8 cellular contexts compared by ENCODE assay signal in genomic region chr4:781493-782216, GRCh38.
DNase-seq lines count a peak whose midpoint lies in the region; ATAC-seq, FAIRE-seq and TF ChIP-seq lines count a peak whose summit lies in the region.

No MANE protein-coding gene starts in this region.

- peak; percentile 93 for FAIRE-seq in islet of Langerhans (lab: Jason Lieb, UNC)

- ATAC-seq in HG03378 (IDR thresholded peaks at IDR 0.05; ENCODE audit: unreplicated experiment): peak; percentile 95

- DNase-seq in AML-193 (lab: John Stamatoyannopoulos, UW) (peak; percentile 89 to 91), NCI-H446 treated with DMSO at 0.1 percent for 48 hours (lab: John Stamatoyannopoulos, UW) (peak; percentile 91), cerebellar nuclear complex (lab: John Stamatoyannopoulos, UW) (peak; percentile 97 to 99)
- peak; percentile 98 for DNase-seq in activated CD4-positive, CD25-positive, alpha-beta regulatory T cell treated with anti-CD3 and anti-CD28 coated beads, Interleukin-2, amount 50 U/mL, for 72 hours
- peak; percentile 98 for DNase-seq in stimulated activated CD4-positive, alpha-beta T cell treated with anti-CD3 and anti-CD28 coated beads, Interleukin-12 subunit alpha, Interleukin-12 subunit beta, amount 100 ng/mL, for 24 hours (ENCODE audit: low read depth in 2 of 2)

- peak; percentile 95 for TF ChIP-seq POLR2A in GM19099 (IDR thresholded peaks at IDR 0.05; ENCODE audit: extremely low read depth, insufficient read length, low read depth)

Comparison
In these comparisons a context has a peak if more than half of its experiments do, and no peak if none do; other contexts are left out.
1. Peak in every context shown above with its lines: DNase-seq and ATAC-seq.